10 cellular contexts compared by ENCODE assay signal in the genomic region with DNA sequence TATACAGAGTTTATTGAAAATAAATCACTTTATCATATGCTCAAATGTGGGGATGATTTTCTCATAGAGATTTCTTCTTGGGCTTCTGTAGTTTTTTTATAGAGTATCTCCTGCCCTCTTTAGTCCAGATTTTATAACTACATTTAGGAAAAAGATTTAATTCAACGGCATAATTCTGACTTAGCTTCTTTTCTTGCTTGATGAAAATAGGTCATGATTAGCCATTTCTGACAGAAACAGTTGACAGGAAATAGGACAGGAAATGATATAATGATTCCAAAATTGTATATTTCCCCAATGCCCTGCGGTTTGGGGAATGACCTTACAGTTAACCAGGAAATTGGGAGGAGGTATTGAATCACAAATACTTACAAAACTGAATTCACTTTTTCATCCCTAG.
DNase-seq lines count a peak whose midpoint lies in the region; ATAC-seq and TF ChIP-seq lines count a peak whose summit lies in the region.
"Had no signal": no experiment of that assay in that cellular context is flagged by ENCODE, and none has a peak within 500 bp of the region (broad histone marks: within the 10 kb centered on the region; RNA-seq: fewer than 3 reads in every experiment).

No MANE protein-coding gene starts in this region.

- DNase-seq in GM23248 (peak; percentile 58), NCI-H526 treated with DMSO at 0.1 percent for 48 hours (lab: John Stamatoyannopoulos, UW) (peak; percentile 7), coronary artery (ENCODE audit: low spot score) (no peak), osteocyte (ENCODE audit: extremely low spot score, unreplicated experiment) (no peak), HPDE6-E6E7 (ENCODE audit: extremely low spot score) (no peak), mesothelial cell of epicardium (ENCODE audit: low spot score in 2 of 2, unreplicated experiment in 2 of 2) (no peak), cerebellar cortex (ENCODE audit: low spot score) (no peak)
- DNase-seq: colonic mucosa; stimulated activated naive CD8-positive, alpha-beta T cell treated with anti-CD3 and anti-CD28 coated beads, Interleukin-15, Interleukin-2, amounts not matched to agents 100 U/mL and 50 U/mL, for 24 hours had no signal

- peaks cover 9% of the 10 kb centered on the region for H3F3A ChIP-seq in GM23248 (ENCODE audit: insufficient read depth)

- peak overlapping the region; percentile 50 for H3K4me2 ChIP-seq in GM23248 (ENCODE audit: unreplicated experiment)

- H3K9me3 Mint-ChIP-seq in osteocyte (ENCODE audit: unreplicated experiment) (no peaks in the 10 kb centered on the region), mesothelial cell of epicardium (no peaks in the 10 kb centered on the region)

- H3K27ac ChIP-seq in GM23248, result no peak overlapping the region
- H3K27ac ChIP-seq in coronary artery, result no peak overlapping the region
- H3K27ac ChIP-seq: colonic mucosa had no signal

- 1 to 5% methylated on average over 2 of the region's 2 CpGs for WGBS in GM23248 (ENCODE audit: low coverage in 1 of 2, low lambda C conversion rate in 2 of 2, missing lambda C conversion rate in 2 of 2), 2 experiments

- peak overlapping the region; percentile 68 for H2AFZ ChIP-seq in GM23248

- 0 out of 2 replicates have a peak overlapping the region, but pooled peaks have one; percentile 8 for H3K9ac ChIP-seq in GM23248

- H3K4me1 ChIP-seq in GM23248 (ENCODE audit: insufficient read depth), result peaks cover 23% of the 10 kb centered on the region
- H3K4me1 ChIP-seq: colonic mucosa had no signal

- in situ Hi-C loops in GM23248 (cut with MboI), result loop anchor here (25.0 kb wide), 1 partner anchor 349 kb away; no protein-coding TSS in a partner anchor

- H4K20me1 ChIP-seq in GM23248 (ENCODE audit: insufficient read depth), result no peaks in the 10 kb centered on the region

- peaks cover 20% of the 10 kb centered on the region for H3K4me1 Mint-ChIP-seq in osteocyte (ENCODE audit: unreplicated experiment)
- peaks cover 17% of the 10 kb centered on the region for H3K4me1 Mint-ChIP-seq in mesothelial cell of epicardium

- peaks cover 4% of the 10 kb centered on the region for H3K36me3 Mint-ChIP-seq in osteocyte (ENCODE audit: unreplicated experiment)
- no peaks in the 10 kb centered on the region for H3K36me3 Mint-ChIP-seq in mesothelial cell of epicardium

- H3K9me2 ChIP-seq in GM23248 (ENCODE audit: insufficient read depth), result no peaks in the 10 kb centered on the region

- H3K27ac Mint-ChIP-seq in osteocyte (ENCODE audit: unreplicated experiment) (no peak overlapping the region), mesothelial cell of epicardium (no peak overlapping the region)

- H3K4me3 ChIP-seq in GM23248, result no peak overlapping the region
- H3K4me3 ChIP-seq in coronary artery, result peak overlapping the region; percentile 27
- H3K4me3 ChIP-seq: colonic mucosa had no signal

- H3K9me3 ChIP-seq in GM23248 (ENCODE audit: low read depth), result no peaks in the 10 kb centered on the region
- H3K9me3 ChIP-seq: colonic mucosa had no signal

- H3K79me2 ChIP-seq in GM23248 (ENCODE audit: insufficient read depth), result no peaks in the 10 kb centered on the region

- no peak for ATAC-seq in HG03565 (IDR thresholded peaks at IDR 0.05; ENCODE audit: unreplicated experiment)
- ATAC-seq: stimulated activated naive CD8-positive, alpha-beta T cell treated with anti-CD3 and anti-CD28 coated beads, Interleukin-15, Interleukin-2, amounts not matched to agents 100 U/mL and 50 U/mL, for 24 hours had no signal

- H3K27me3 ChIP-seq in GM23248 (replicated peaks; ENCODE audit: insufficient read depth), result no peaks in the 10 kb centered on the region
- H3K27me3 ChIP-seq: colonic mucosa had no signal

- H3K27me3 Mint-ChIP-seq in osteocyte (ENCODE audit: unreplicated experiment) (no peaks in the 10 kb centered on the region), mesothelial cell of epicardium (ENCODE audit: low read depth) (no peaks in the 10 kb centered on the region)

- TF ChIP-seq CTCF in coronary artery (IDR thresholded peaks at IDR 0.05) (no peak), osteocyte (IDR thresholded peaks at IDR 0.05) (peak; percentile 63), mesothelial cell of epicardium (IDR thresholded peaks at IDR 0.05; ENCODE audit: unreplicated experiment) (no peak)

- no peaks in the 10 kb centered on the region for H3K36me3 ChIP-seq in GM23248 (ENCODE audit: low read depth)
- H3K36me3 ChIP-seq: colonic mucosa had no signal

- H3K4me3 Mint-ChIP-seq in osteocyte (ENCODE audit: unreplicated experiment) (no peak overlapping the region), mesothelial cell of epicardium (no peak overlapping the region)

Comparison
In these comparisons a context has a peak if more than half of its experiments do, and no peak if none do; other contexts are left out.
1. DNase-seq: peak in GM23248 (single experiment) and NCI-H526 treated with DMSO at 0.1 percent for 48 hours (single experiment); none in coronary artery (single experiment), osteocyte (single experiment), HPDE6-E6E7 (single experiment), mesothelial cell of epicardium (0 of 2) and cerebellar cortex (single experiment).